Comparison of ENCODE assay signal across 9 cellular contexts in the genomic region with DNA sequence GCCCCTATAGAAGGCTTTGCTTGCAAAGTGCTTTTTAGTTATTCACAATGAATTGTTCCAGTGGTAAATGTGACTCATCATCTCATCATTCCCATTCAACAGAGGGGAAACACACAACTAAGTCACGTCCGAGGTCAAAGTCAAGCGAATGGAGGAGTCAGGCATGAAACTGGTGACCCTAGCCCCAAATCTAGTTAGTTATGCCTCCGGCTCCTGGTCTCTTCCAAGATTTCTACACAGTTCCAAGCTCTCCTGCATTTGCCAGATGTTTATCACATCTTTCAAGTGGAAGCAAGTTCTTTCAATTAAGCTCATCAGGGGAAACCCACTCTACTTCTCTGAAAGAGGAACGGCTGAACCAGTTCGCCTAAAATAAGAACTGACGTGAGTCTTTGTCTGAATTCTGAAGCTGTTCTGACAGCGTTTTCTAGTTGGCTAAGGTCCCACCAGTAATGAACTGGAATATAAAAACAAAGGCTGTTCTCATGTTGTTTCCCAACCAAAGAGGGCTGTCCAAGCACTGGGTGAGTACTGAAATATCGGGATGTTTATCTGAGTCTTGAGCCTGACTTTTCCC.
DNase-seq lines count a peak whose midpoint lies in the region; ATAC-seq, FAIRE-seq and TF ChIP-seq lines count a peak whose summit lies in the region.
"Had no signal": no experiment of that assay in that cellular context is flagged by ENCODE, and none has a peak within 500 bp of the region (broad histone marks: within the 10 kb centered on the region; RNA-seq: fewer than 3 reads in every experiment).

No MANE protein-coding gene starts in this region.

- no peaks in the 10 kb centered on the region for H3K36me3 ChIP-seq in breast epithelium
- H3K36me3 ChIP-seq in skeletal muscle satellite cell (ENCODE audit: insufficient read depth, low read length): no peaks in the 10 kb centered on the region
- H3K36me3 ChIP-seq in A673 (ENCODE audit: insufficient read depth, low read length, poor library complexity, severe bottlenecking): no peaks in the 10 kb centered on the region

- CTCF ChIA-PET in A673 (lab: Charles Lee): no interaction called here

- H3K27ac ChIP-seq in breast epithelium (peak overlapping the region; percentile 76 to 79), A673 (ENCODE audit: low read depth, low read length, poor library complexity, severe bottlenecking) (no peak overlapping the region)

- peak overlapping the region; percentile 56 for H3K4me2 ChIP-seq in skeletal muscle satellite cell (ENCODE audit: low read length)

- H3K4me3 ChIP-seq in breast epithelium (peak overlapping the region in 1 of 3 donors; percentile 33), skeletal muscle satellite cell (ENCODE audit: low read length) (peak overlapping the region; percentile 30), A673 (ENCODE audit: low read depth, low read length, poor library complexity, severe bottlenecking) (no peak overlapping the region)

- POLR2A ChIA-PET in A673 (lab: Charles Lee; ENCODE audit: low non-redundant PET): no interaction called here

- TF ChIP-seq CTCF in breast epithelium (IDR thresholded peaks at IDR 0.05): no peak
- TF ChIP-seq CTCF in A673 (conservative IDR thresholded peaks at IDR 0.05; ENCODE audit: low read depth, low read length): no peak

- no TSS peak for BruUV-seq in A673 (replicated peaks; lab: Mats Ljungman, UMichigan)

- no peaks in the 10 kb centered on the region for H3K9me3 ChIP-seq in breast epithelium
- H3K9me3 ChIP-seq in skeletal muscle satellite cell (replicated peaks; ENCODE audit: low read length): no peaks in the 10 kb centered on the region
- no peaks in the 10 kb centered on the region for H3K9me3 ChIP-seq in A673 (ENCODE audit: low read depth, low read length, poor library complexity, severe bottlenecking)

- no peak for FAIRE-seq in HTR-8/SVneo (lab: Jason Lieb, UNC)

- H3K27me3 ChIP-seq in breast epithelium (no peaks in the 10 kb centered on the region), skeletal muscle satellite cell (ENCODE audit: control insufficient read depth, insufficient read depth, low read length) (no peaks in the 10 kb centered on the region), A673 (replicated peaks; ENCODE audit: insufficient read depth, low read depth, low read length, poor library complexity) (no peaks in the 10 kb centered on the region)

- no peaks in the 10 kb centered on the region for H3K4me1 ChIP-seq in breast epithelium
- peaks cover 23% of the 10 kb centered on the region for H3K4me1 ChIP-seq in skeletal muscle satellite cell (ENCODE audit: control insufficient read depth, insufficient read depth, low read length)
- H3K4me1 ChIP-seq in A673 (ENCODE audit: insufficient read depth, low read length, poor library complexity, severe bottlenecking): no peaks in the 10 kb centered on the region

- TF ChIP-seq POLR2A in breast epithelium (IDR thresholded peaks at IDR 0.05): no peak

- ATAC-seq in HG02870 (IDR thresholded peaks at IDR 0.05; ENCODE audit: unreplicated experiment): peak; percentile 79

- intact Hi-C loops in breast epithelium (cut with DNase I; ENCODE audit: low total_unique reads) (no loop called here), A673 (cut with micrococcal nuclease; ENCODE audit: unreplicated experiment) (no loop called here)

- peak; percentile 22 to 34 for DNase-seq in activated CD4-positive, alpha-beta T cell treated with anti-CD3 and anti-CD28 coated beads, Interleukin-2, amount 50 U/mL, for 48 hours
- DNase-seq in activated CD4-positive, alpha-beta T cell treated with anti-CD3 and anti-CD28 coated beads for 4 hours: no peak
- peak in 1 of 2 donors; percentile 18 for DNase-seq in breast epithelium (ENCODE audit: low spot score in 2 of 2)
- DNase-seq in ureter (ENCODE audit: low spot score): no peak
- no peak for DNase-seq in HTR-8/SVneo (ENCODE audit: insufficient read length, low spot score)
- DNase-seq in A673 (ENCODE audit: low spot score): no peak
- DNase-seq: NCI-H2227 treated with DMSO at 0.1 percent for 48 hours had no signal

- H3K9ac ChIP-seq in skeletal muscle satellite cell (ENCODE audit: low read depth, low read length): no peak overlapping the region

Comparison
In these comparisons a context has a peak if more than half of its experiments do, and no peak if none do; other contexts are left out.
1. DNase-seq: peak in activated CD4-positive, alpha-beta T cell treated with anti-CD3 and anti-CD28 coated beads, Interleukin-2, amount 50 U/mL, for 48 hours (2 of 2); none in activated CD4-positive, alpha-beta T cell treated with anti-CD3 and anti-CD28 coated beads for 4 hours (0 of 2), ureter (single experiment), HTR-8/SVneo (single experiment) and A673 (single experiment).